In genomic region chr5:55172051-55172899, GRCh38 we compare ENCODE assay signal across 8 cellular contexts. TPM values are rescaled to one million over a fixed set of nuclear protein-coding genes. Genes with fewer than 3 reads are reported as not detected.
DNase-seq lines count a peak whose midpoint lies in the region; ATAC-seq and TF ChIP-seq lines count a peak whose summit lies in the region.

No MANE protein-coding gene starts in this region.

- H3K4me1 ChIP-seq in lower lobe of right lung, result peaks cover 33% of the 10 kb centered on the region

- H3K4me1 Mint-ChIP-seq in CD4-positive, alpha-beta T cell (ENCODE audit: low read depth), result peaks cover 43% of the 10 kb centered on the region

- H3K27ac Mint-ChIP-seq in CD4-positive, alpha-beta T cell, result no peak overlapping the region

- no peaks in the 10 kb centered on the region for H3K9me3 Mint-ChIP-seq in CD4-positive, alpha-beta T cell

- POLR2A ChIA-PET in CD4-positive, alpha-beta T cell (lab: Charles Lee), result no interaction called here

- H3K9me3 ChIP-seq in CD4-positive, alpha-beta T cell (ENCODE audit: control insufficient read depth, low read length), result no peaks in the 10 kb centered on the region
- no peaks in the 10 kb centered on the region for H3K9me3 ChIP-seq in lower lobe of right lung

- CTCF ChIA-PET in CD4-positive, alpha-beta T cell (lab: Charles Lee), result interaction anchor here (0.6 to 1.8 kb wide), 8 partner anchors 12 to 655 kb away, joined by 3 to 7 read pairs (median 4); partner anchors contain the start of genes CCNO and SNX18

- H3K27me3 ChIP-seq in CD4-positive, alpha-beta T cell (ENCODE audit: control insufficient read depth, insufficient read depth, low read length), result peaks cover 83% of the 10 kb centered on the region
- H3K27me3 ChIP-seq in lower lobe of right lung (ENCODE audit: low read depth), result peaks cover 47% of the 10 kb centered on the region

- H3K27me3 Mint-ChIP-seq in CD4-positive, alpha-beta T cell, result peaks cover 86% of the 10 kb centered on the region

- H3K36me3 Mint-ChIP-seq in CD4-positive, alpha-beta T cell (ENCODE audit: low read depth), result no peaks in the 10 kb centered on the region

- H3K4me3 Mint-ChIP-seq in CD4-positive, alpha-beta T cell, result peak overlapping the region; percentile 79

- peak; percentile 18 to 60 (median 36) for DNase-seq in CD4-positive, alpha-beta T cell
- DNase-seq in NCI-H524 (lab: John Stamatoyannopoulos, UW) (peak; percentile 72 to 86), dermis microvascular lymphatic vessel endothelial cell (ENCODE audit: low read depth in 2 of 2) (peak; percentile 74 to 86), lower lobe of right lung (no peak)
- DNase-seq in activated CD4-positive, alpha-beta T cell treated with anti-CD3 and anti-CD28 coated beads for 48 hours, result peak; percentile 67
- peak; percentile 50 for DNase-seq in stimulated activated CD8-positive, alpha-beta memory T cell treated with anti-CD3 and anti-CD28 coated beads, Interleukin-12 subunit alpha, Interleukin-12 subunit beta, amount 100 ng/mL, for 1 hour (ENCODE audit: low read depth)

- TF ChIP-seq CTCF in CD4-positive, alpha-beta T cell (IDR thresholded peaks at IDR 0.05), result peak; percentile 90
- TF ChIP-seq CTCF in lower lobe of right lung (IDR thresholded peaks at IDR 0.05), result peak; percentile 87

- no peaks in the 10 kb centered on the region for H3K36me3 ChIP-seq in lower lobe of right lung

- no peak overlapping the region for H3K27ac ChIP-seq in CD4-positive, alpha-beta T cell (ENCODE audit: low read depth, low read length)
- H3K27ac ChIP-seq in lower lobe of right lung, result no peak overlapping the region

- peak overlapping the region; percentile 54 for H3K4me3 ChIP-seq in lower lobe of right lung

- intact Hi-C loops in CD4-positive, alpha-beta T cell (cut with DNase I, micrococcal nuclease), result loop anchor here (5.0 to 10.0 kb wide), 5 partner anchors 60 to 520 kb away; partner anchors contain the start of genes CCNO (in 1 of the 2), DHX29 (in 1 of the 2) and MTREX (in 1 of the 2)
- intact Hi-C loops in lower lobe of right lung (cut with DNase I), result no loop called here

- peak; percentile 82 for ATAC-seq in CD4-positive, alpha-beta T cell (ENCODE audit: poor library complexity)
- ATAC-seq in GM19351 (IDR thresholded peaks at IDR 0.05; ENCODE audit: unreplicated experiment) (peak; percentile 62), HG03469 (IDR thresholded peaks at IDR 0.05; ENCODE audit: unreplicated experiment) (peak; percentile 45), lower lobe of right lung (peak; percentile 90 to 93)

RNA-seq across cellular contexts. Expression of gene CDC20B, which starts 0.7 kb away (rescaled TPM):
- total RNA-seq in CD4-positive, alpha-beta T cell, result not detected
- not detected in 2 replicates for total RNA-seq in dermis microvascular lymphatic vessel endothelial cell
- 0.24 TPM for total RNA-seq in lower lobe of right lung

RNA-seq across cellular contexts. Expression of gene GPX8, which starts 12.3 kb away (rescaled TPM):
- not detected for total RNA-seq in CD4-positive, alpha-beta T cell
- total RNA-seq in dermis microvascular lymphatic vessel endothelial cell, result 6.7 and 12.6 TPM in 2 replicates
- 10.8 TPM for total RNA-seq in lower lobe of right lung

RNA-seq across cellular contexts. Expression of gene MCIDAS, which starts 54.8 kb away (rescaled TPM):
- total RNA-seq in CD4-positive, alpha-beta T cell, result not detected
- total RNA-seq in dermis microvascular lymphatic vessel endothelial cell (not detected in 2 replicates), lower lobe of right lung (0.56 TPM)
